Comparison of ENCODE assay signal across 8 cellular contexts in genomic region chr6:144283781-144284473, GRCh38. TPM values are rescaled to one million over a fixed set of nuclear protein-coding genes. Genes with fewer than 3 reads are reported as not detected.
A peak's percentile ranks its signal among the peaks of the same experiment; 100 is the strongest.
DNase-seq lines count a peak whose midpoint lies in the region; ATAC-seq and TF ChIP-seq lines count a peak whose summit lies in the region.

No MANE protein-coding gene starts in this region.

- peaks cover 25% of the 10 kb centered on the region for H3K4me1 ChIP-seq in HUES6 (ENCODE audit: control insufficient read depth, insufficient read depth, low read length)

- H3K36me3 Mint-ChIP-seq in brain, result no peaks in the 10 kb centered on the region

- peaks cover 19% of the 10 kb centered on the region for H3K27me3 Mint-ChIP-seq in brain

- peaks cover 21% of the 10 kb centered on the region for H3K4me1 Mint-ChIP-seq in brain

- TF ChIP-seq CTCF in AG09309 (IDR thresholded peaks at IDR 0.05; ENCODE audit: control insufficient read depth, insufficient read depth, low read depth, low read length, missing control alignments), result peak; percentile 26
- peak in 1 of 2 experiments; percentile 27 for TF ChIP-seq CTCF in brain (conservative IDR thresholded peaks at IDR 0.05)

- peaks cover 0 to 2% (median 0%) of the 10 kb centered on the region in 5 experiments for H3K9me3 Mint-ChIP-seq in brain

- H3K9ac ChIP-seq in HUES6 (ENCODE audit: low read length), result peak overlapping the region; percentile 81

- H3K4me3 Mint-ChIP-seq in brain, result peak overlapping the region; percentile 92 to 99 (median 98)

- H3K9me3 ChIP-seq in HUES6 (ENCODE audit: control insufficient read depth, insufficient read depth, low read depth, low read length), result no peaks in the 10 kb centered on the region

- DNase-seq in AG09309 (ENCODE audit: low read depth) (no peak), medulla oblongata (ENCODE audit: extremely low spot score) (peak; percentile 23), G401 (ENCODE audit: low spot score) (no peak)
- no peak for DNase-seq in activated CD4-positive, CD25-positive, alpha-beta regulatory T cell treated with anti-CD3 and anti-CD28 coated beads, Interleukin-2, amount 50 U/mL, for 72 hours

- peaks cover 5% of the 10 kb centered on the region; the same call in 1 of the 2 replicates for H3K27me3 ChIP-seq in HUES6 (ENCODE audit: control insufficient read depth, insufficient read depth, low read length)

- in situ Hi-C loops in G401 (cut with HindIII; ENCODE audit: low sequenced_read_pairs), result no loop called here

- peak overlapping the region; percentile 76; the same call in 1 of the 2 replicates for H3K27ac ChIP-seq in HUES6 (ENCODE audit: low read depth, low read length)

- H3K27ac Mint-ChIP-seq in brain, result peak overlapping the region; percentile 29 to 91 (median 67)

- ATAC-seq in HG02840 (IDR thresholded peaks at IDR 0.05; ENCODE audit: low FRiP score, unreplicated experiment) (no peak), HG02870 (IDR thresholded peaks at IDR 0.05; ENCODE audit: unreplicated experiment) (no peak)

- H3K4me3 ChIP-seq in AG09309 (ENCODE audit: control insufficient read depth, low read depth, low read length) (peak overlapping the region; percentile 92), HUES6 (ENCODE audit: low read depth, low read length) (peak overlapping the region; percentile 97)

- no peaks in the 10 kb centered on the region for H3K36me3 ChIP-seq in HUES6 (ENCODE audit: control insufficient read depth, insufficient read depth, low read length)

RNA-seq across cellular contexts. Expression of gene UTRN, which starts 1.2 kb away (rescaled TPM):
- 4.1 TPM for polyA plus RNA-seq in brain (ENCODE audit: insufficient read depth, low read depth, low replicate concordance)
- total RNA-seq in G401 (2014; rRNA removed; shearing (Covaris generic)), result not detected in 2 replicates
